In the genomic region with DNA sequence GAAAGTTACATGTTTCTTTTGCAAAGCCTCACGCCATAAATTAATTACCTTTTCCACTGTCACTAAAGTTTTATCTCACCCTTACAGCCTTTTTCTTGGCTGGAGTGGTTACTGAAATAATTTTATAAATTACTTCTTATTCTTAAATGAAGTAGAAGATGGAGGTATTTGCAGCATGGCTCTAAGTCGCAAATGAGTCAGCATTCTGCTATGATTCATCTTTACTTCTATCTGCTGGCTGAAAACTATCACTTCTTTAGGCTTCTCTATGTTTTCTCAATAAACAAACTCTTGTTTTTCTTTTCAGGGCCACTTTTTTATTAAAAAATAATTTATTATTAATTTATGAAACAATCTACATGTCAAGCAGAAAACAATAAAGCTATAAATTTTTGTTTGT, we compare ENCODE assay signal across 21 cellular contexts.
"Had no signal": no experiment of that assay in that cellular context is flagged by ENCODE, and none has a peak within 500 bp of the region (broad histone marks: within the 10 kb centered on the region; RNA-seq: fewer than 3 reads in every experiment).

No MANE protein-coding gene starts in this region.

- H3K36me3 ChIP-seq: left ventricle myocardium inferior, transverse colon had no signal

- H3K9me3 ChIP-seq: left ventricle myocardium inferior, transverse colon had no signal

- H3K4me3 Mint-ChIP-seq: activated CD8-positive, alpha-beta memory T cell treated with anti-CD3 and anti-CD28 coated beads, Interleukin-2, amount 10 ng/mL, durations not matched to agents 7 days and 5 days; activated naive CD4-positive, alpha-beta T cell treated with anti-CD3 and anti-CD28 coated beads, Interleukin-2, amount 50 U/mL, for 24 hours; activated T-cell treated with anti-CD3 and anti-CD28 coated beads, Interleukin-2, amount 50 U/mL, for 24 hours; neural crest cell; T-helper 1 cell treated with Interleukin-12 subunit alpha and Interleukin-12 subunit beta and Interleukin-4 antibody, amounts not matched to agents 30 μg/mL and 1 μg/mL, for 36 hours had no signal

- H3K4me1 ChIP-seq: left ventricle myocardium inferior, transverse colon had no signal

- H3K4me3 ChIP-seq: left ventricle myocardium inferior, transverse colon had no signal

- H3K27ac ChIP-seq: left ventricle myocardium inferior, transverse colon had no signal

- H3K27me3 ChIP-seq: transverse colon had no signal

- ATAC-seq: activated CD8-positive, alpha-beta memory T cell treated with anti-CD3 and anti-CD28 coated beads, Interleukin-2, amount 10 ng/mL, durations not matched to agents 7 days and 5 days; sciatic nerve had no signal

- H3K36me3 Mint-ChIP-seq: activated CD8-positive, alpha-beta memory T cell treated with anti-CD3 and anti-CD28 coated beads, Interleukin-2, amount 10 ng/mL, durations not matched to agents 7 days and 5 days; activated naive CD4-positive, alpha-beta T cell treated with anti-CD3 and anti-CD28 coated beads, Interleukin-2, amount 50 U/mL, for 24 hours had no signal

- H3K9me3 Mint-ChIP-seq: activated naive CD4-positive, alpha-beta T cell treated with anti-CD3 and anti-CD28 coated beads, Interleukin-2, amount 50 U/mL, for 24 hours; activated T-cell treated with anti-CD3 and anti-CD28 coated beads, Interleukin-2, amount 50 U/mL, for 24 hours; neural crest cell; T-helper 1 cell treated with Interleukin-12 subunit alpha and Interleukin-12 subunit beta and Interleukin-4 antibody, amounts not matched to agents 30 μg/mL and 1 μg/mL, for 36 hours had no signal

- H3K4me1 Mint-ChIP-seq: activated CD8-positive, alpha-beta memory T cell treated with anti-CD3 and anti-CD28 coated beads, Interleukin-2, amount 10 ng/mL, durations not matched to agents 7 days and 5 days; activated naive CD4-positive, alpha-beta T cell treated with anti-CD3 and anti-CD28 coated beads, Interleukin-2, amount 50 U/mL, for 24 hours had no signal

- DNase-seq: activated CD4-positive, alpha-beta T cell treated with anti-CD3 and anti-CD28 coated beads, Interleukin-2, amount 50 U/mL, for 4 hours; activated CD4-positive, CD25-positive, alpha-beta regulatory T cell; activated CD8-positive, alpha-beta memory T cell treated with anti-CD3 and anti-CD28 coated beads, Interleukin-2, amount 10 ng/mL, durations not matched to agents 7 days and 5 days; activated effector memory CD4-positive, alpha-beta T cell treated with Interleukin-2 at 50 U/mL for 16 hours; activated T-cell treated with anti-CD3 and anti-CD28 coated beads, Interleukin-2, amount 50 U/mL, for 24 hours; anterior cingulate cortex; central memory CD4-positive, alpha-beta T cell; cortex of kidney; effector memory CD4-positive, alpha-beta T cell; erythroblast; head of caudate nucleus; islet precursor cell; left ventricle myocardium inferior; mesenchymal stem cell; stimulated activated naive CD4-positive, alpha-beta T cell; substantia nigra; transverse colon had no signal

- H3K27ac Mint-ChIP-seq: activated CD8-positive, alpha-beta memory T cell treated with anti-CD3 and anti-CD28 coated beads, Interleukin-2, amount 10 ng/mL, durations not matched to agents 7 days and 5 days; activated naive CD4-positive, alpha-beta T cell treated with anti-CD3 and anti-CD28 coated beads, Interleukin-2, amount 50 U/mL, for 24 hours; activated T-cell treated with anti-CD3 and anti-CD28 coated beads, Interleukin-2, amount 50 U/mL, for 24 hours; T-helper 1 cell treated with Interleukin-12 subunit alpha and Interleukin-12 subunit beta and Interleukin-4 antibody, amounts not matched to agents 30 μg/mL and 1 μg/mL, for 36 hours had no signal
